Comparison of ENCODE assay signal across 2 cellular contexts in genomic region chr18:74497308-74497640, GRCh38.
TF ChIP-seq lines count a peak whose summit lies in the region.

No MANE protein-coding gene starts in this region.

TF ChIP-seq in A549, 52 proteins besides CTCF, POLR2A, EP300 and RAD21:
- TF ChIP-seq, protein P1, sequence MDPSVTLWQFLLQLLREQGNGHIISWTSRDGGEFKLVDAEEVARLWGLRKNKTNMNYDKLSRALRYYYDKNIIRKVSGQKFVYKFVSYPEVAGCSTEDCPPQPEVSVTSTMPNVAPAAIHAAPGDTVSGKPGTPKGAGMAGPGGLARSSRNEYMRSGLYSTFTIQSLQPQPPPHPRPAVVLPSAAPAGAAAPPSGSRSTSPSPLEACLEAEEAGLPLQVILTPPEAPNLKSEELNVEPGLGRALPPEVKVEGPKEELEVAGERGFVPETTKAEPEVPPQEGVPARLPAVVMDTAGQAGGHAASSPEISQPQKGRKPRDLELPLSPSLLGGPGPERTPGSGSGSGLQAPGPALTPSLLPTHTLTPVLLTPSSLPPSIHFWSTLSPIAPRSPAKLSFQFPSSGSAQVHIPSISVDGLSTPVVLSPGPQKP (IDR thresholded peaks at IDR 0.05; ENCODE audit: low read depth, low read length): no peak
- TF ChIP-seq SREBF2 (IDR thresholded peaks at IDR 0.05): no peak
- no peak for TF ChIP-seq JUN (IDR thresholded peaks at IDR 0.05)
- no peak for TF ChIP-seq ZSCAN20 (CRISPR knock-in tag; IDR thresholded peaks at IDR 0.05)
- TF ChIP-seq CBX8 (IDR thresholded peaks at IDR 0.05): no peak
- no peak for TF ChIP-seq MAFK (IDR thresholded peaks at IDR 0.05; ENCODE audit: partially characterized antibody)
- TF ChIP-seq CHD2 (IDR thresholded peaks at IDR 0.05; ENCODE audit: low read length, partially characterized antibody): no peak
- TF ChIP-seq MAX (IDR thresholded peaks at IDR 0.05): no peak
- TF ChIP-seq CBX2 (IDR thresholded peaks at IDR 0.05; ENCODE audit: borderline replicate concordance, low read depth): no peak
- no peak for TF ChIP-seq KDM5A (IDR thresholded peaks at IDR 0.05)
- TF ChIP-seq CHD4 (IDR thresholded peaks at IDR 0.05; ENCODE audit: borderline replicate concordance): no peak
- no peak for TF ChIP-seq PBX3 (IDR thresholded peaks at IDR 0.05)
- TF ChIP-seq ZFP36 (IDR thresholded peaks at IDR 0.05; ENCODE audit: borderline replicate concordance, partially characterized antibody): no peak
- TF ChIP-seq NPAS2 (CRISPR knock-in tag; IDR thresholded peaks at IDR 0.05; ENCODE audit: borderline replicate concordance): no peak
- TF ChIP-seq TP53 (CRISPR knock-in tag; IDR thresholded peaks at IDR 0.05): no peak
- no peak for TF ChIP-seq ESRRA (IDR thresholded peaks at IDR 0.05; ENCODE audit: borderline replicate concordance, low read length)

TF ChIP-seq in GM12878, 131 proteins besides CTCF, POLR2A, EP300 and RAD21:
- no peak for TF ChIP-seq MYC (IDR thresholded peaks at IDR 0.05; ENCODE audit: insufficient read depth, insufficient read length, insufficient replicate concordance, low read length, severe bottlenecking)
- TF ChIP-seq CBX3 (IDR thresholded peaks at IDR 0.05; ENCODE audit: borderline replicate concordance, low read depth): no peak
- TF ChIP-seq IKZF2 (IDR thresholded peaks at IDR 0.05): no peak
- TF ChIP-seq SPI1 (IDR thresholded peaks at IDR 0.05; ENCODE audit: borderline replicate concordance, insufficient read depth, low read depth, low read length): no peak
- TF ChIP-seq, protein P2, sequence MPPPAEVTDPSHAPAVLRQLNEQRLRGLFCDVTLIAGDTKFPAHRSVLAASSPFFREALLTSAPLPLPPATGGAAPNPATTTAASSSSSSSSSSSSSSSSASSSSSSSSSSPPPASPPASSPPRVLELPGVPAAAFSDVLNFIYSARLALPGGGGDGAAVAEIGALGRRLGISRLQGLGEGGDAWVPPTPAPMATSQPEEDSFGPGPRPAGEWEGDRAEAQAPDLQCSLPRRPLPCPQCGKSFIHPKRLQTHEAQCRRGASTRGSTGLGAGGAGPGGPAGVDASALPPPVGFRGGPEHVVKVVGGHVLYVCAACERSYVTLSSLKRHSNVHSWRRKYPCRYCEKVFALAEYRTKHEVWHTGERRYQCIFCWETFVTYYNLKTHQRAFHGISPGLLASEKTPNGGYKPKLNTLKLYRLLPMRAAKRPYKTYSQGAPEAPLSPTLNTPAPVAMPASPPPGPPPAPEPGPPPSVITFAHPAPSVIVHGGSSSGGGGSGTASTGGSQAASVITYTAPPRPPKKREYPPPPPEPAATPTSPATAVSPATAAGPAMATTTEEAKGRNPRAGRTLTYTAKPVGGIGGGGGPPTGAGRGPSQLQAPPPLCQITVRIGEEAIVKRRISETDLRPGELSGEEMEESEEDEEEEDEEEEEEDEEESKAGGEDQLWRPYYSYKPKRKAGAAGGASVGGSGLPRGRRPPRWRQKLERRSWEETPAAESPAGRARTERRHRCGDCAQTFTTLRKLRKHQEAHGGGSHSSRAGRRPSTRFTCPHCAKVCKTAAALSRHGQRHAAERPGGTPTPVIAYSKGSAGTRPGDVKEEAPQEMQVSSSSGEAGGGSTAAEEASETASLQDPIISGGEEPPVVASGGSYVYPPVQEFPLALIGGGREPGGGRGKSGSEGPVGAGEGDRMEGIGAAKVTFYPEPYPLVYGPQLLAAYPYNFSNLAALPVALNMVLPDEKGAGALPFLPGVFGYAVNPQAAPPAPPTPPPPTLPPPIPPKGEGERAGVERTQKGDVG (CRISPR knock-in tag; IDR thresholded peaks at IDR 0.05): no peak
- no peak for TF ChIP-seq RBBP5 (conservative IDR thresholded peaks at IDR 0.05)
- no peak for TF ChIP-seq CHD2 (IDR thresholded peaks at IDR 0.05; ENCODE audit: borderline replicate concordance, low read depth, low read length)
- no peak for TF ChIP-seq SP1 (IDR thresholded peaks at IDR 0.05; ENCODE audit: low read depth, low read length)
- no peak for TF ChIP-seq CREM (IDR thresholded peaks at IDR 0.05; ENCODE audit: low read depth)
- TF ChIP-seq ZNF274 (IDR thresholded peaks at IDR 0.05; ENCODE audit: insufficient read depth, insufficient read length): no peak
- no peak for TF ChIP-seq SIX5 (IDR thresholded peaks at IDR 0.05; ENCODE audit: low read depth, low read length, severe bottlenecking)
- no peak for TF ChIP-seq JUND (IDR thresholded peaks at IDR 0.05; ENCODE audit: low read depth, low read length)
- no peak for TF ChIP-seq KAT2A (conservative IDR thresholded peaks at IDR 0.05; ENCODE audit: control insufficient read depth, low read depth, low read length)
- TF ChIP-seq SUPT20H (IDR thresholded peaks at IDR 0.05; ENCODE audit: borderline replicate concordance, control insufficient read depth, low read depth, low read length): no peak
- no peak for TF ChIP-seq DPF2 (IDR thresholded peaks at IDR 0.05)
- no peak for TF ChIP-seq GABPA (IDR thresholded peaks at IDR 0.05; ENCODE audit: low read depth)
- no peak for TF ChIP-seq ZBTB11 (CRISPR knock-in tag; IDR thresholded peaks at IDR 0.05)
- TF ChIP-seq LARP7 (IDR thresholded peaks at IDR 0.05): no peak
- TF ChIP-seq NR2F1 (conservative IDR thresholded peaks at IDR 0.05): no peak
- TF ChIP-seq E4F1 (IDR thresholded peaks at IDR 0.05; ENCODE audit: borderline replicate concordance, partially characterized antibody): no peak
